In genomic region chr1:156496211-156496761, GRCh38 we compare ENCODE assay signal across 1 cellular context.
TF ChIP-seq lines count a peak whose summit lies in the region.

No MANE protein-coding gene starts in this region.

TF ChIP-seq in HEK293T, 16 proteins besides CTCF, POLR2A, EP300 and RAD21 (continued from another document):
- TF ChIP-seq NFRKB (IDR thresholded peaks at IDR 0.05) (no peak), ZNF384 (IDR thresholded peaks at IDR 0.05) (no peak), BHLHE40 (IDR thresholded peaks at IDR 0.05; ENCODE audit: borderline replicate concordance) (no peak), FOXK2 (IDR thresholded peaks at IDR 0.05) (no peak)
